ENCODE assay signal across 1 cellular context in the genomic region with DNA sequence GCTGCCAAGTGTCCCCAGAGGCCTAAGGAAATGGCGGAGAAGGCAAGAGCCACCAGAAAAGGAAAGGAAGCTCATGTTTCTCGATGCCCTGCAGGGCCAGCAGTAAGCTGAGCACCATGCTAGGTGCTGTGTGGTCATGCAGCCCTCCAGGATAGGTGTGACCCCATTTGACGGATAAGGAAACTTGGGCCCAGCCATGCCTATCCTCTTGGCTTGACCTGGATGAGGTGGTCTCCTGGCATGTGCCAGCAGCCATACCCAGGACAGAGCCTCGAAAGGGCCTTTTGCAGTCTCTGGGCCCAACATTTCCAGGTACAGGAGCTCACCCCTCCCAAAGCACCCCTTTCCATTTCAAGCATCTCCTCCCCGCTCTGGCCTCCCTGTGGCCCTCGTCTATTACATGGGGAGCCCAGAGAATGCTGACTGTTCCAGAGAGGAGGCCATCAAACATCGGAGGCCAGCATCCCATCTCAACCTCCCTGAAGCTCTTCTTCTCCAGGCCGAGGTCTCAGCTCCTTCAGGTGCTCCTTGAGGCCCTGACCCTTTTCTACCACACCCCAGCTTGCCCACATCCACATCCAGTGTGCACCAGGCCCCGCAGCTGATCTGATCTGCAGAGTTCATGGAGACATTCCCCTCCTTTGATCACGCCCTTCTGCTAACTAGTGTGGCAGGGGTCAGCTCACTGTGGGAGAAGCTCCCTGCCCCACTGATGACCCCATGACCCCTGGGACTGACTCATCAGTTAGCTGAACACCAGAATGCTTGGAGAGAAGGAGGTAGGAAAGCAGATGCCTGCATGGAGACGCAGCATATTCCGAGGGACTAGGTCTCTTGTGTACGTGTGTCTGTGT.
TF ChIP-seq lines count a peak whose summit lies in the region.

No MANE protein-coding gene starts in this region.

TF ChIP-seq in K562, 482 proteins besides CTCF, POLR2A, EP300 and RAD21 (continued from another document):
- TF ChIP-seq, protein P1, sequence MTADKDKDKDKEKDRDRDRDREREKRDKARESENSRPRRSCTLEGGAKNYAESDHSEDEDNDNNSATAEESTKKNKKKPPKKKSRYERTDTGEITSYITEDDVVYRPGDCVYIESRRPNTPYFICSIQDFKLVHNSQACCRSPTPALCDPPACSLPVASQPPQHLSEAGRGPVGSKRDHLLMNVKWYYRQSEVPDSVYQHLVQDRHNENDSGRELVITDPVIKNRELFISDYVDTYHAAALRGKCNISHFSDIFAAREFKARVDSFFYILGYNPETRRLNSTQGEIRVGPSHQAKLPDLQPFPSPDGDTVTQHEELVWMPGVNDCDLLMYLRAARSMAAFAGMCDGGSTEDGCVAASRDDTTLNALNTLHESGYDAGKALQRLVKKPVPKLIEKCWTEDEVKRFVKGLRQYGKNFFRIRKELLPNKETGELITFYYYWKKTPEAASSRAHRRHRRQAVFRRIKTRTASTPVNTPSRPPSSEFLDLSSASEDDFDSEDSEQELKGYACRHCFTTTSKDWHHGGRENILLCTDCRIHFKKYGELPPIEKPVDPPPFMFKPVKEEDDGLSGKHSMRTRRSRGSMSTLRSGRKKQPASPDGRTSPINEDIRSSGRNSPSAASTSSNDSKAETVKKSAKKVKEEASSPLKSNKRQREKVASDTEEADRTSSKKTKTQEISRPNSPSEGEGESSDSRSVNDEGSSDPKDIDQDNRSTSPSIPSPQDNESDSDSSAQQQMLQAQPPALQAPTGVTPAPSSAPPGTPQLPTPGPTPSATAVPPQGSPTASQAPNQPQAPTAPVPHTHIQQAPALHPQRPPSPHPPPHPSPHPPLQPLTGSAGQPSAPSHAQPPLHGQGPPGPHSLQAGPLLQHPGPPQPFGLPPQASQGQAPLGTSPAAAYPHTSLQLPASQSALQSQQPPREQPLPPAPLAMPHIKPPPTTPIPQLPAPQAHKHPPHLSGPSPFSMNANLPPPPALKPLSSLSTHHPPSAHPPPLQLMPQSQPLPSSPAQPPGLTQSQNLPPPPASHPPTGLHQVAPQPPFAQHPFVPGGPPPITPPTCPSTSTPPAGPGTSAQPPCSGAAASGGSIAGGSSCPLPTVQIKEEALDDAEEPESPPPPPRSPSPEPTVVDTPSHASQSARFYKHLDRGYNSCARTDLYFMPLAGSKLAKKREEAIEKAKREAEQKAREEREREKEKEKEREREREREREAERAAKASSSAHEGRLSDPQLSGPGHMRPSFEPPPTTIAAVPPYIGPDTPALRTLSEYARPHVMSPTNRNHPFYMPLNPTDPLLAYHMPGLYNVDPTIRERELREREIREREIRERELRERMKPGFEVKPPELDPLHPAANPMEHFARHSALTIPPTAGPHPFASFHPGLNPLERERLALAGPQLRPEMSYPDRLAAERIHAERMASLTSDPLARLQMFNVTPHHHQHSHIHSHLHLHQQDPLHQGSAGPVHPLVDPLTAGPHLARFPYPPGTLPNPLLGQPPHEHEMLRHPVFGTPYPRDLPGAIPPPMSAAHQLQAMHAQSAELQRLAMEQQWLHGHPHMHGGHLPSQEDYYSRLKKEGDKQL (CRISPR knock-in tag; IDR thresholded peaks at IDR 0.05; ENCODE audit: borderline replicate concordance) = no peak
- TF ChIP-seq NR2C1 (IDR thresholded peaks at IDR 0.05) = peak; percentile 56
- TF ChIP-seq NR2C1 (tag; IDR thresholded peaks at IDR 0.05) = no peak
- TF ChIP-seq ATF3 (IDR thresholded peaks at IDR 0.05) = peak; percentile 55; the same call in 1 of the 2 replicates
- TF ChIP-seq ATF3 (CRISPR knock-in tag; conservative IDR thresholded peaks at IDR 0.05) = no peak
- no peak for TF ChIP-seq NCOR1 (IDR thresholded peaks at IDR 0.05)
